17 cellular contexts compared by ENCODE assay signal in genomic region chr17:50447870-50448573, GRCh38. TPM values are rescaled to one million over a fixed set of nuclear protein-coding genes. Genes with fewer than 3 reads are reported as not detected.
DNase-seq lines count a peak whose midpoint lies in the region; ATAC-seq and TF ChIP-seq lines count a peak whose summit lies in the region.
"Had no signal": no experiment of that assay in that cellular context is flagged by ENCODE, and none has a peak within 500 bp of the region (broad histone marks: within the 10 kb centered on the region; RNA-seq: fewer than 3 reads in every experiment).

No MANE protein-coding gene starts in this region.

- H3K36me3 ChIP-seq in ascending aorta = no peaks in the 10 kb centered on the region
- H3K36me3 ChIP-seq: ovary had no signal

- no peaks in the 10 kb centered on the region for H3K9me3 Mint-ChIP-seq in memory B cell

- H3K27me3 ChIP-seq in ascending aorta = no peaks in the 10 kb centered on the region
- H3K27me3 ChIP-seq: ovary had no signal

- no peak for TF ChIP-seq CTCF in ascending aorta (IDR thresholded peaks at IDR 0.05)

- H3K27me3 Mint-ChIP-seq in memory B cell = no peaks in the 10 kb centered on the region

- no peak for ATAC-seq in memory B cell (ENCODE audit: low read depth)
- ATAC-seq in GM19328 (IDR thresholded peaks at IDR 0.05; ENCODE audit: unreplicated experiment) = no peak

- peak; percentile 99 for DNase-seq in DMS53 (lab: John Stamatoyannopoulos, UW)
- peak; percentile 64 for DNase-seq in NCI-H1436 treated with DMSO at 0.1 percent for 48 hours (lab: John Stamatoyannopoulos, UW)
- peak; percentile 13 for DNase-seq in amniotic epithelial cell (ENCODE audit: low read depth)
- no peak for DNase-seq in memory B cell (ENCODE audit: low spot score in 2 of 2)
- no peak for DNase-seq in NCI-H2171 (lab: John Stamatoyannopoulos, UW)
- DNase-seq in ascending aorta (ENCODE audit: low spot score in 2 of 2) = no peak
- DNase-seq: activated CD8-positive, alpha-beta memory T cell treated with anti-CD3 and anti-CD28 coated beads, Interleukin-2, amount 50 U/mL, for 4 hours; activated gamma-delta T cell treated with Interleukin-2 at 50 U/mL for 16 hours; AML-193; aorta; islet precursor cell; NCI-H1694; ovary; stimulated activated naive CD4-positive, alpha-beta T cell treated with Interleukin-2 at 50 U/mL for 16 hours had no signal

- H3K4me3 Mint-ChIP-seq in memory B cell = no peak overlapping the region

- H3K27ac Mint-ChIP-seq in memory B cell = peak overlapping the region; percentile 49

- H3K9me3 ChIP-seq in ascending aorta = no peaks in the 10 kb centered on the region
- H3K9me3 ChIP-seq: ovary had no signal

- H3K27ac ChIP-seq in ascending aorta = no peak overlapping the region
- H3K27ac ChIP-seq: ovary had no signal

- peaks cover 16% of the 10 kb centered on the region for H3K36me3 Mint-ChIP-seq in memory B cell

- peaks cover 23% of the 10 kb centered on the region for H3K4me1 Mint-ChIP-seq in memory B cell

- intact Hi-C loops in ascending aorta (cut with DNase I) = no loop called here

- no peak overlapping the region for H3K4me3 ChIP-seq in ascending aorta
- H3K4me3 ChIP-seq: ovary had no signal

- no peaks in the 10 kb centered on the region for H3K4me1 ChIP-seq in ascending aorta

RNA-seq across cellular contexts. Expression of gene CHAD, which starts 20.7 kb away (rescaled TPM):
- not detected for total RNA-seq in ascending aorta
- total RNA-seq: epithelial cell of proximal tubule, SK-MEL-5 had no signal

RNA-seq across cellular contexts. Expression of gene ACSF2, which starts 22.0 kb away (rescaled TPM):
- total RNA-seq in ascending aorta = 26.1 TPM

RNA-seq across cellular contexts. Expression of gene RSAD1, which starts 30.6 kb away (rescaled TPM):
- total RNA-seq in ascending aorta = 36.7 TPM

RNA-seq across cellular contexts. Expression of gene LRRC59, which starts 50.7 kb away (rescaled TPM):
- total RNA-seq in ascending aorta = 91.9 TPM

Comparison
In these comparisons a context has a peak if more than half of its experiments do, and no peak if none do; other contexts are left out.
1. DNase-seq: peak in DMS53 (single experiment), NCI-H1436 treated with DMSO at 0.1 percent for 48 hours (single experiment) and amniotic epithelial cell (single experiment); none in memory B cell (0 of 2), NCI-H2171 (single experiment) and ascending aorta (0 of 2).